Comparison of ENCODE assay signal across 1 cellular context in genomic region chr4:184514121-184514988, GRCh38.
TF ChIP-seq lines count a peak whose summit lies in the region.

No MANE protein-coding gene starts in this region.

TF ChIP-seq in K562, 482 proteins besides CTCF, POLR2A, EP300 and RAD21 (continued from another document and continues in another):
- no peak for TF ChIP-seq ZNF609 (CRISPR knock-in tag; IDR thresholded peaks at IDR 0.05; ENCODE audit: borderline replicate concordance)
- no peak for TF ChIP-seq ZNF253 (CRISPR knock-in tag; conservative IDR thresholded peaks at IDR 0.05)
- TF ChIP-seq, protein P1, sequence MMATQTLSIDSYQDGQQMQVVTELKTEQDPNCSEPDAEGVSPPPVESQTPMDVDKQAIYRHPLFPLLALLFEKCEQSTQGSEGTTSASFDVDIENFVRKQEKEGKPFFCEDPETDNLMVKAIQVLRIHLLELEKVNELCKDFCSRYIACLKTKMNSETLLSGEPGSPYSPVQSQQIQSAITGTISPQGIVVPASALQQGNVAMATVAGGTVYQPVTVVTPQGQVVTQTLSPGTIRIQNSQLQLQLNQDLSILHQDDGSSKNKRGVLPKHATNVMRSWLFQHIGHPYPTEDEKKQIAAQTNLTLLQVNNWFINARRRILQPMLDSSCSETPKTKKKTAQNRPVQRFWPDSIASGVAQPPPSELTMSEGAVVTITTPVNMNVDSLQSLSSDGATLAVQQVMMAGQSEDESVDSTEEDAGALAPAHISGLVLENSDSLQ (IDR thresholded peaks at IDR 0.05), result 0 out of 2 replicates have a peak, but pooled peaks have one; percentile 32
- TF ChIP-seq SMARCA5 (IDR thresholded peaks at IDR 0.05), result no peak
- TF ChIP-seq SP1 (CRISPR knock-in tag; IDR thresholded peaks at IDR 0.05), result no peak
- TF ChIP-seq, protein P2, sequence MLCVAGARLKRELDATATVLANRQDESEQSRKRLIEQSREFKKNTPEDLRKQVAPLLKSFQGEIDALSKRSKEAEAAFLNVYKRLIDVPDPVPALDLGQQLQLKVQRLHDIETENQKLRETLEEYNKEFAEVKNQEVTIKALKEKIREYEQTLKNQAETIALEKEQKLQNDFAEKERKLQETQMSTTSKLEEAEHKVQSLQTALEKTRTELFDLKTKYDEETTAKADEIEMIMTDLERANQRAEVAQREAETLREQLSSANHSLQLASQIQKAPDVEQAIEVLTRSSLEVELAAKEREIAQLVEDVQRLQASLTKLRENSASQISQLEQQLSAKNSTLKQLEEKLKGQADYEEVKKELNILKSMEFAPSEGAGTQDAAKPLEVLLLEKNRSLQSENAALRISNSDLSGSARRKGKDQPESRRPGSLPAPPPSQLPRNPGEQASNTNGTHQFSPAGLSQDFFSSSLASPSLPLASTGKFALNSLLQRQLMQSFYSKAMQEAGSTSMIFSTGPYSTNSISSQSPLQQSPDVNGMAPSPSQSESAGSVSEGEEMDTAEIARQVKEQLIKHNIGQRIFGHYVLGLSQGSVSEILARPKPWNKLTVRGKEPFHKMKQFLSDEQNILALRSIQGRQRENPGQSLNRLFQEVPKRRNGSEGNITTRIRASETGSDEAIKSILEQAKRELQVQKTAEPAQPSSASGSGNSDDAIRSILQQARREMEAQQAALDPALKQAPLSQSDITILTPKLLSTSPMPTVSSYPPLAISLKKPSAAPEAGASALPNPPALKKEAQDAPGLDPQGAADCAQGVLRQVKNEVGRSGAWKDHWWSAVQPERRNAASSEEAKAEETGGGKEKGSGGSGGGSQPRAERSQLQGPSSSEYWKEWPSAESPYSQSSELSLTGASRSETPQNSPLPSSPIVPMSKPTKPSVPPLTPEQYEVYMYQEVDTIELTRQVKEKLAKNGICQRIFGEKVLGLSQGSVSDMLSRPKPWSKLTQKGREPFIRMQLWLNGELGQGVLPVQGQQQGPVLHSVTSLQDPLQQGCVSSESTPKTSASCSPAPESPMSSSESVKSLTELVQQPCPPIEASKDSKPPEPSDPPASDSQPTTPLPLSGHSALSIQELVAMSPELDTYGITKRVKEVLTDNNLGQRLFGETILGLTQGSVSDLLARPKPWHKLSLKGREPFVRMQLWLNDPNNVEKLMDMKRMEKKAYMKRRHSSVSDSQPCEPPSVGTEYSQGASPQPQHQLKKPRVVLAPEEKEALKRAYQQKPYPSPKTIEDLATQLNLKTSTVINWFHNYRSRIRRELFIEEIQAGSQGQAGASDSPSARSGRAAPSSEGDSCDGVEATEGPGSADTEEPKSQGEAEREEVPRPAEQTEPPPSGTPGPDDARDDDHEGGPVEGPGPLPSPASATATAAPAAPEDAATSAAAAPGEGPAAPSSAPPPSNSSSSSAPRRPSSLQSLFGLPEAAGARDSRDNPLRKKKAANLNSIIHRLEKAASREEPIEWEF (CRISPR knock-in tag; IDR thresholded peaks at IDR 0.05), result no peak
- TF ChIP-seq, protein P3, sequence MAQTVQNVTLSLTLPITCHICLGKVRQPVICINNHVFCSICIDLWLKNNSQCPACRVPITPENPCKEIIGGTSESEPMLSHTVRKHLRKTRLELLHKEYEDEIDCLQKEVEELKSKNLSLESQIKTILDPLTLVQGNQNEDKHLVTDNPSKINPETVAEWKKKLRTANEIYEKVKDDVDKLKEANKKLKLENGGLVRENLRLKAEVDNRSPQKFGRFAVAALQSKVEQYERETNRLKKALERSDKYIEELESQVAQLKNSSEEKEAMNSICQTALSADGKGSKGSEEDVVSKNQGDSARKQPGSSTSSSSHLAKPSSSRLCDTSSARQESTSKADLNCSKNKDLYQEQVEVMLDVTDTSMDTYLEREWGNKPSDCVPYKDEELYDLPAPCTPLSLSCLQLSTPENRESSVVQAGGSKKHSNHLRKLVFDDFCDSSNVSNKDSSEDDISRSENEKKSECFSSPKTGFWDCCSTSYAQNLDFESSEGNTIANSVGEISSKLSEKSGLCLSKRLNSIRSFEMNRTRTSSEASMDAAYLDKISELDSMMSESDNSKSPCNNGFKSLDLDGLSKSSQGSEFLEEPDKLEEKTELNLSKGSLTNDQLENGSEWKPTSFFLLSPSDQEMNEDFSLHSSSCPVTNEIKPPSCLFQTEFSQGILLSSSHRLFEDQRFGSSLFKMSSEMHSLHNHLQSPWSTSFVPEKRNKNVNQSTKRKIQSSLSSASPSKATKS (CRISPR knock-in tag; IDR thresholded peaks at IDR 0.05), result no peak
- no peak for TF ChIP-seq POU5F1 (IDR thresholded peaks at IDR 0.05; ENCODE audit: borderline replicate concordance, low read depth, low read length, partially characterized antibody)
- no peak for TF ChIP-seq ZZZ3 (IDR thresholded peaks at IDR 0.05)
- peak; percentile 93 for TF ChIP-seq FOSL1 (tag; conservative IDR thresholded peaks at IDR 0.05)
- TF ChIP-seq ZBTB17 (CRISPR knock-in tag; IDR thresholded peaks at IDR 0.05), result no peak
- TF ChIP-seq TCF7 (IDR thresholded peaks at IDR 0.05; ENCODE audit: borderline replicate concordance), result no peak
- TF ChIP-seq ZNF780A (CRISPR knock-in tag; IDR thresholded peaks at IDR 0.05), result no peak
- TF ChIP-seq ZNF408 (CRISPR knock-in tag; IDR thresholded peaks at IDR 0.05; ENCODE audit: low read depth), result no peak
- no peak for TF ChIP-seq CHD1 (IDR thresholded peaks at IDR 0.05; ENCODE audit: low read length)
- no peak for TF ChIP-seq COPS2 (conservative IDR thresholded peaks at IDR 0.05)
- no peak for TF ChIP-seq EP400 (IDR thresholded peaks at IDR 0.05)
- TF ChIP-seq, protein P4, sequence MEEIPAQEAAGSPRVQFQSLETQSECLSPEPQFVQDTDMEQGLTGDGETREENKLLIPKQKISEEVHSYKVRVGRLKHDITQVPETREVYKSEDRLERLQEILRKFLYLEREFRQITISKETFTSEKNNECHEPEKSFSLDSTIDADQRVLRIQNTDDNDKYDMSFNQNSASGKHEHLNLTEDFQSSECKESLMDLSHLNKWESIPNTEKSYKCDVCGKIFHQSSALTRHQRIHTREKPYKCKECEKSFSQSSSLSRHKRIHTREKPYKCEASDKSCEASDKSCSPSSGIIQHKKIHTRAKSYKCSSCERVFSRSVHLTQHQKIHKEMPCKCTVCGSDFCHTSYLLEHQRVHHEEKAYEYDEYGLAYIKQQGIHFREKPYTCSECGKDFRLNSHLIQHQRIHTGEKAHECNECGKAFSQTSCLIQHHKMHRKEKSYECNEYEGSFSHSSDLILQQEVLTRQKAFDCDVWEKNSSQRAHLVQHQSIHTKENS (CRISPR knock-in tag; IDR thresholded peaks at IDR 0.05), result no peak
- TF ChIP-seq MYBL2 (IDR thresholded peaks at IDR 0.05; ENCODE audit: low read depth), result 0 out of 2 replicates have a peak, but pooled peaks have one; percentile 15
- no peak for TF ChIP-seq MYBL2 (CRISPR knock-in tag; IDR thresholded peaks at IDR 0.05; ENCODE audit: borderline replicate concordance)
- TF ChIP-seq SAP30 (IDR thresholded peaks at IDR 0.05; ENCODE audit: borderline replicate concordance, insufficient read depth, low read depth, low read length, poor library complexity, severe bottlenecking), result no peak
- TF ChIP-seq ZFP1 (CRISPR knock-in tag; IDR thresholded peaks at IDR 0.05), result no peak
- no peak for TF ChIP-seq ZNF282 (CRISPR knock-in tag; IDR thresholded peaks at IDR 0.05)
- TF ChIP-seq NBN (IDR thresholded peaks at IDR 0.05; ENCODE audit: low read depth), result no peak
- TF ChIP-seq SREBF2 (CRISPR knock-in tag; IDR thresholded peaks at IDR 0.05), result no peak
- TF ChIP-seq ARID1B (IDR thresholded peaks at IDR 0.05), result peak; percentile 43; the same call in 1 of the 2 replicates
- no peak for TF ChIP-seq WHSC1 (IDR thresholded peaks at IDR 0.05; ENCODE audit: low read length)
- TF ChIP-seq ZNF316 (IDR thresholded peaks at IDR 0.05), result peak; percentile 89
- peak in 1 of 2 experiments; percentile 18; a peak in 2 of 4 replicates for TF ChIP-seq NRF1 (conservative IDR thresholded peaks at IDR 0.05 in 1 of 2, IDR thresholded peaks at IDR 0.05 in 1 of 2)
- no peak for TF ChIP-seq ZNF436 (CRISPR knock-in tag; IDR thresholded peaks at IDR 0.05)
- TF ChIP-seq SMAD1 (IDR thresholded peaks at IDR 0.05; ENCODE audit: low read depth, low read length, partially characterized antibody), result no peak
- TF ChIP-seq HMBOX1 (IDR thresholded peaks at IDR 0.05), result peak; percentile 51; the same call in 1 of the 2 replicates
- TF ChIP-seq NFE2L1 (tag; IDR thresholded peaks at IDR 0.05; ENCODE audit: borderline replicate concordance, low read depth), result no peak
- TF ChIP-seq, protein P5, sequence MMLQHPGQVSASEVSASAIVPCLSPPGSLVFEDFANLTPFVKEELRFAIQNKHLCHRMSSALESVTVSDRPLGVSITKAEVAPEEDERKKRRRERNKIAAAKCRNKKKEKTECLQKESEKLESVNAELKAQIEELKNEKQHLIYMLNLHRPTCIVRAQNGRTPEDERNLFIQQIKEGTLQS (IDR thresholded peaks at IDR 0.05), result peak; percentile 74
- TF ChIP-seq, protein P5 (CRISPR knock-in tag; conservative IDR thresholded peaks at IDR 0.05), result no peak
- TF ChIP-seq C11orf30 (IDR thresholded peaks at IDR 0.05; ENCODE audit: low read depth), result peak; percentile 87
- peak; percentile 31; the same call in 1 of the 2 replicates for TF ChIP-seq L3MBTL2 (IDR thresholded peaks at IDR 0.05)
- TF ChIP-seq SMARCA4 (IDR thresholded peaks at IDR 0.05), result peak; percentile 38; the same call in 1 of the 2 replicates
- no peak for TF ChIP-seq BMI1 (IDR thresholded peaks at IDR 0.05; ENCODE audit: low read length)
- TF ChIP-seq ZNF512 (tag; IDR thresholded peaks at IDR 0.05), result no peak
